Comparison of ENCODE assay signal across 8 cellular contexts in the genomic region with DNA sequence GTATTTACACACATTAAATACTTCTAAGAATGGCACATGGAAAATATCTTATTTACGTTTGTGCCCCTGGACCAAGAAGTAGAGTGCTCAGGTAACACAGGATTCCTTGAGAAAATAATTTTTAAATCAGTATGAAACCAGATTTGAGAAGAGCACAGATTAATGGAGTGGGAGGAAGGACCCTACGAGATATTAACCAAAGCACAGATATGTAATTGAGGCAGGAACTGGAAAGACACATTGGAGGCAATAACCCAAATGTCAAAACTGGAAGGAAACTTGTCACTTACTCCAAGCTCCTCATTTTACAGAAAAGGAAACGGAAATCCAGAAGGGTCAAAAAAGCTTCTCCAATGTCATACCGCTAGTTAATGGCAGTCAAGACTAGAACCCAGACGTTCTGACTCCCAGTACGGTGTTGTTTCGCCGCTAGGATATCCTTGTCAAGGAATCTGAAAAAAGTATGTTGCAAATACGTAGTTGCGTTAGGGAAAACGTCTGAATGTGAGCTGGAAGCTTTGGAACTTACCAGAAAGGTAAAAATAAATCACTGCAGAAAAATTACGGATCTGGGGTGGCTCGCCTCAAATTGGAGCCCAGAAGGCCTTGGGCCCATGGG. TPM values are rescaled to one million over a fixed set of nuclear protein-coding genes. Genes with fewer than 3 reads are reported as not detected.
DNase-seq lines count a peak whose midpoint lies in the region; ATAC-seq and TF ChIP-seq lines count a peak whose summit lies in the region.

No MANE protein-coding gene starts in this region.

- peaks cover 0 to 38% (median 4%) of the 10 kb centered on the region in 3 donors for H3K36me3 Mint-ChIP-seq in CD8-positive, alpha-beta memory T cell
- peaks cover 0 to 7% of the 10 kb centered on the region in 2 donors for H3K36me3 Mint-ChIP-seq in naive B cell

- DNase-seq in CD8-positive, alpha-beta memory T cell, result no peak
- DNase-seq in NB4 (ENCODE audit: low read depth) (peak; percentile 36), choroid plexus epithelial cell (ENCODE audit: low read depth) (no peak), naive B cell (no peak), NCI-H2227 (lab: John Stamatoyannopoulos, UW; ENCODE audit: unreplicated experiment) (no peak), AML-193 (lab: John Stamatoyannopoulos, UW) (no peak)

- POLR2A ChIA-PET in CD8-positive, alpha-beta memory T cell (lab: Charles Lee), result interaction anchor here (0.7 to 1.4 kb wide), 3 partner anchors 8 to 251 kb away, joined by 3 to 8 read pairs (median 3); a partner anchor contains a TSS

- peak overlapping the region; percentile 95 to 99 (median 97) for H3K27ac Mint-ChIP-seq in CD8-positive, alpha-beta memory T cell
- peak overlapping the region; percentile 92 to 97 (median 94) for H3K27ac Mint-ChIP-seq in naive B cell

- peak overlapping the region; percentile 86 for H3K27ac ChIP-seq in CD8-positive, alpha-beta memory T cell (ENCODE audit: low read depth, low read length)

- CTCF ChIA-PET in CD8-positive, alpha-beta memory T cell (lab: Charles Lee), result no interaction called here

- H3K4me1 ChIP-seq in CD8-positive, alpha-beta memory T cell (ENCODE audit: insufficient read depth, low read length), result peaks cover 17% of the 10 kb centered on the region

- H3K27me3 ChIP-seq in CD8-positive, alpha-beta memory T cell (ENCODE audit: insufficient read depth, low read length, poor library complexity, severe bottlenecking), result no peaks in the 10 kb centered on the region

- TF ChIP-seq CTCF in NB4 (IDR thresholded peaks at IDR 0.05; ENCODE audit: low read depth, low read length) (no peak), choroid plexus epithelial cell (conservative IDR thresholded peaks at IDR 0.05; ENCODE audit: low read depth, low read length) (no peak)

- peak overlapping the region; percentile 84 for H3K4me3 ChIP-seq in CD8-positive, alpha-beta memory T cell (ENCODE audit: low read length)
- H3K4me3 ChIP-seq in NB4 (ENCODE audit: low read depth, low read length), result peak overlapping the region; percentile 91
- H3K4me3 ChIP-seq in choroid plexus epithelial cell (ENCODE audit: low read depth, low read length), result peak overlapping the region; percentile 91

- H3K9me3 Mint-ChIP-seq in CD8-positive, alpha-beta memory T cell, result no peaks in the 10 kb centered on the region
- no peaks in the 10 kb centered on the region for H3K9me3 Mint-ChIP-seq in naive B cell

- peaks cover 4 to 5% of the 10 kb centered on the region in 2 donors for H3K27me3 Mint-ChIP-seq in CD8-positive, alpha-beta memory T cell
- no peaks in the 10 kb centered on the region for H3K27me3 Mint-ChIP-seq in naive B cell

- peaks cover 17 to 31% (median 28%) of the 10 kb centered on the region in 3 donors for H3K4me1 Mint-ChIP-seq in CD8-positive, alpha-beta memory T cell
- peaks cover 15 to 30% (median 19%) of the 10 kb centered on the region in 3 donors for H3K4me1 Mint-ChIP-seq in naive B cell

- H3K9me3 ChIP-seq in CD8-positive, alpha-beta memory T cell (ENCODE audit: low read length), result no peaks in the 10 kb centered on the region

- peak overlapping the region; percentile 93 to 99 (median 95) for H3K4me3 Mint-ChIP-seq in CD8-positive, alpha-beta memory T cell
- peak overlapping the region; percentile 91 to 99 (median 96) for H3K4me3 Mint-ChIP-seq in naive B cell

- TF ChIP-seq POLR2A in NB4 (IDR thresholded peaks at IDR 0.05; ENCODE audit: extremely low read depth, insufficient read length), result no peak

- H3K36me3 ChIP-seq in CD8-positive, alpha-beta memory T cell (ENCODE audit: insufficient read depth, low read length), result peaks cover 5% of the 10 kb centered on the region

- ATAC-seq in naive B cell (ENCODE audit: low read depth in 2 of 2) (no peak), HG03280 (IDR thresholded peaks at IDR 0.05; ENCODE audit: unreplicated experiment) (no peak), GM18519 (IDR thresholded peaks at IDR 0.05; ENCODE audit: low FRiP score, unreplicated experiment) (no peak)

RNA-seq across cellular contexts. Expression of a gene that starts 0.6 kb away (rescaled TPM):
- total RNA-seq in CD8-positive, alpha-beta memory T cell, result 10 to 100 TPM; 58.3 to 58.9 TPM
- polyA plus RNA-seq in CD8-positive, alpha-beta memory T cell, result 19.5 TPM
- polyA plus RNA-seq in naive B cell (ENCODE audit: low read depth in 6 of 6), result 10 to 100 TPM in 5 of 6 donors, 1 to 10 TPM in 1; 7.3 to 23.2 (median 16.5) TPM

RNA-seq across cellular contexts. Expression of a gene that starts 35.9 kb away (rescaled TPM):
- total RNA-seq in CD8-positive, alpha-beta memory T cell, result 1,000 to 10,000 TPM; 1,155 to 1,172 TPM
- 3,070 TPM for polyA plus RNA-seq in CD8-positive, alpha-beta memory T cell
- polyA plus RNA-seq in naive B cell (ENCODE audit: low read depth in 6 of 6), result 1,000 to 10,000 TPM; 1,837 to 3,584 (median 3,029) TPM

RNA-seq across cellular contexts. Expression of a gene that starts 36.3 kb away (rescaled TPM):
- 1 to 10 TPM; 8.4 to 9.8 TPM for total RNA-seq in CD8-positive, alpha-beta memory T cell
- polyA plus RNA-seq in CD8-positive, alpha-beta memory T cell, result 1.1 TPM
- 1 to 10 TPM in 4 of 6 donors, under 1 TPM in 1, not detected in 1; 0.90 to 3.5 (median 1.6) TPM for polyA plus RNA-seq in naive B cell (ENCODE audit: low read depth in 6 of 6)
